15 cellular contexts compared by ENCODE assay signal in the genomic region with DNA sequence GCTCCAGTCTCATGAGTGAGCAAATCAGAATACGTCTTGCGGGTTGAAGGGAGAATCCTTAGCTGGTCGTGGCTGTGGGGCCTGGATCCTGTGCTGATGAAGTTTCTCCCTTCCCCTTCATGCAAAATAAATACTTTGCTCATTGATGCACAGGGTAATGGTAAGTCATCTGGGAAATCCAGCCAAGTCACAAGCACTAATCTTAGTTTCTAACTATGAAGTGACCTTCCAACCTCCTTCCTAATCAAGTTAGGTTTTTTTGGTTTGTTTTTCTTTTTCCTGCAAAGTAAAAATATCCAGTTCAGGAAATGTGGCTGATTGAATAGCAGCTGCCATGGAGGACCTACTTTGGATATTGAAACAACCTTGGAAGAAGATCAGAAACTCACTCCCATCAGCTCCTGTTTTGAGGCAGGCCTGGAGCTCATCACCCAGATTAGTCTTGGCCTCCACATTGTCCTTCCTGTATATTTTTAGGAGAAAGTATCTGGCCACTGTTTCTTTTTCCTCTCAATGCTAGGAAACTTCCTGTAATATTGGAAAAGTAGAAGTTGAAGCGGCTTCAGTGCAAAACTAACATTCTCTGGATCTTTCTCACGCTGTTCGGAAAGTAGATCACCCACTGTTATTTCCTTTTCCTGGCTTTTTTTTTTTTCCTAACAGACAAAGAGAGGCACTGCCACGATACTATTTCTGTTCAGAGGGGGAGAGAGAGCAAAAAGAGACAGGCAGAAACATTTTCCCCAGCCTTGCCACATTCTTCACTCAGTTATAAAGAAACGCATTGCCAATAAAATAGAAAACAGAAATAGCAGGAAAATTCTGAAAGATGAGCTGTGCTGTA. TPM values are rescaled to one million over a fixed set of nuclear protein-coding genes. Genes with fewer than 3 reads are reported as not detected.
DNase-seq lines count a peak whose midpoint lies in the region; ATAC-seq and TF ChIP-seq lines count a peak whose summit lies in the region.
"Had no signal": no experiment of that assay in that cellular context is flagged by ENCODE, and none has a peak within 500 bp of the region (broad histone marks: within the 10 kb centered on the region; RNA-seq: fewer than 3 reads in every experiment).

No MANE protein-coding gene starts in this region.

- H3K27me3 ChIP-seq in ACC112 (ENCODE audit: insufficient read depth, low read length) (no peaks in the 10 kb centered on the region), ascending aorta (no peaks in the 10 kb centered on the region), heart right ventricle (no peaks in the 10 kb centered on the region), neural progenitor cell (no peaks in the 10 kb centered on the region)
- no peaks in the 10 kb centered on the region for H3K27me3 ChIP-seq in CD4-positive, alpha-beta memory T cell (ENCODE audit: insufficient read depth, low read length)

- peak overlapping the region; percentile 21 for H3K27ac Mint-ChIP-seq in neural progenitor cell
- no peak overlapping the region for H3K27ac Mint-ChIP-seq in activated naive CD4-positive, alpha-beta T cell treated with anti-CD3 and anti-CD28 coated beads for 36 hours
- peak overlapping the region in 1 of 7 donors; percentile 4 for H3K27ac Mint-ChIP-seq in CD4-positive, alpha-beta memory T cell
- H3K27ac Mint-ChIP-seq: activated T-cell treated with anti-CD3 and anti-CD28 coated beads, Interleukin-2, amount 50 U/mL, for 24 hours had no signal

- peaks cover 7% of the 10 kb centered on the region for H3F3A ChIP-seq in neural progenitor cell (ENCODE audit: low read depth)

- no peak overlapping the region for H3K4me3 Mint-ChIP-seq in neural progenitor cell
- H3K4me3 Mint-ChIP-seq in activated naive CD4-positive, alpha-beta T cell treated with anti-CD3 and anti-CD28 coated beads for 36 hours: no peak overlapping the region
- no peak overlapping the region for H3K4me3 Mint-ChIP-seq in CD4-positive, alpha-beta memory T cell
- H3K4me3 Mint-ChIP-seq: activated T-cell treated with anti-CD3 and anti-CD28 coated beads, Interleukin-2, amount 50 U/mL, for 24 hours had no signal

- CTCF ChIA-PET in activated naive CD4-positive, alpha-beta T cell treated with anti-CD3 and anti-CD28 coated beads for 36 hours (lab: Charles Lee): interaction anchor here (0.8 kb wide), 1 partner anchor 281 kb away, joined by 3 read pairs; no protein-coding TSS in a partner anchor
- CTCF ChIA-PET in CD4-positive, alpha-beta memory T cell (lab: Charles Lee; ENCODE audit: partially characterized antibody): interaction anchor here (1.2 kb wide), 1 partner anchor 9 kb away, joined by 6 read pairs; no protein-coding TSS in a partner anchor

- H3K79me2 ChIP-seq in ACC112 (ENCODE audit: control insufficient read depth, insufficient read depth, low read length, unreplicated experiment) (no peaks in the 10 kb centered on the region), neural progenitor cell (ENCODE audit: low read depth) (no peaks in the 10 kb centered on the region)

- no peaks in the 10 kb centered on the region for H4K20me1 ChIP-seq in neural progenitor cell (ENCODE audit: low read depth)

- no peaks in the 10 kb centered on the region for H3K9me3 ChIP-seq in ascending aorta
- H3K9me3 ChIP-seq in heart right ventricle: peaks cover 0 to 16% (median 0%) of the 10 kb centered on the region in 11 donors
- H3K9me3 ChIP-seq in neural progenitor cell (ENCODE audit: low read depth): no peaks in the 10 kb centered on the region
- H3K9me3 ChIP-seq in CD4-positive, alpha-beta memory T cell (ENCODE audit: control insufficient read depth in 1 of 2, low read length in 2 of 2): no peaks in the 10 kb centered on the region

- no peaks in the 10 kb centered on the region for H3K9me3 Mint-ChIP-seq in neural progenitor cell
- H3K9me3 Mint-ChIP-seq in activated naive CD4-positive, alpha-beta T cell treated with anti-CD3 and anti-CD28 coated beads for 36 hours: peaks cover 9% of the 10 kb centered on the region
- peaks cover 0 to 14% (median 6%) of the 10 kb centered on the region in 8 donors for H3K9me3 Mint-ChIP-seq in CD4-positive, alpha-beta memory T cell

- DNase-seq in ascending aorta (ENCODE audit: low spot score in 2 of 2): no peak
- DNase-seq in heart right ventricle: no peak
- DNase-seq in neural progenitor cell (ENCODE audit: low spot score): no peak
- DNase-seq in H4 (ENCODE audit: low spot score): no peak
- no peak for DNase-seq in RPMI8226
- no peak for DNase-seq in activated naive CD4-positive, alpha-beta T cell treated with anti-CD3 and anti-CD28 coated beads for 36 hours
- no peak for DNase-seq in CD4-positive, alpha-beta memory T cell
- DNase-seq: activated CD4-positive, alpha-beta T cell treated with anti-CD3 and anti-CD28 coated beads, Interleukin-2, amount 50 U/mL, for 1 hour; activated T-cell treated with anti-CD3 and anti-CD28 coated beads, Interleukin-2, amount 50 U/mL, for 24 hours; foreskin melanocyte; GF-D8; stimulated activated CD4-positive, alpha-beta T cell treated with anti-CD3 and anti-CD28 coated beads, Interleukin-2, amount 100 ng/mL, for 48 hours had no signal

- no peak overlapping the region for H3K27ac ChIP-seq in ACC112 (ENCODE audit: low read depth, low read length)
- H3K27ac ChIP-seq in ascending aorta: peak overlapping the region; percentile 57 to 60
- H3K27ac ChIP-seq in heart right ventricle: peak overlapping the region in 9 of 10 donors; percentile 57 to 86 (median 68)
- H3K27ac ChIP-seq in neural progenitor cell: no peak overlapping the region
- no peak overlapping the region for H3K27ac ChIP-seq in CD4-positive, alpha-beta memory T cell (ENCODE audit: low read depth, low read length)

- H3K9ac ChIP-seq in neural progenitor cell: no peak overlapping the region

- peaks cover 15% of the 10 kb centered on the region for H3K4me1 Mint-ChIP-seq in neural progenitor cell
- H3K4me1 Mint-ChIP-seq in activated naive CD4-positive, alpha-beta T cell treated with anti-CD3 and anti-CD28 coated beads for 36 hours (ENCODE audit: low read depth): peaks cover 3% of the 10 kb centered on the region
- peaks cover 0 to 3% (median 0%) of the 10 kb centered on the region in 4 donors for H3K4me1 Mint-ChIP-seq in CD4-positive, alpha-beta memory T cell

- intact Hi-C loops in ascending aorta (cut with DNase I) (no loop called here), heart right ventricle (cut with DNase I) (no loop called here)
- intact Hi-C loops in activated naive CD4-positive, alpha-beta T cell treated with anti-CD3 and anti-CD28 coated beads for 36 hours (cut with micrococcal nuclease): no loop called here
- intact Hi-C loops in CD4-positive, alpha-beta memory T cell (cut with micrococcal nuclease): no loop called here

- H3K4me3 ChIP-seq in ACC112 (ENCODE audit: low read depth, low read length): no peak overlapping the region
- no peak overlapping the region for H3K4me3 ChIP-seq in ascending aorta
- H3K4me3 ChIP-seq in heart right ventricle: no peak overlapping the region
- H3K4me3 ChIP-seq in neural progenitor cell: no peak overlapping the region
- no peak overlapping the region for H3K4me3 ChIP-seq in CD4-positive, alpha-beta memory T cell (ENCODE audit: low read length in 2 of 2)

- no peak overlapping the region for H3K4me2 ChIP-seq in neural progenitor cell

- WGBS in heart right ventricle, 2 donors: 37 to 43% methylated on average over 8 of the region's 8 CpGs

- ATAC-seq in heart right ventricle: peak in 7 of 8 donors; percentile 34 to 70 (median 56)

- POLR2A ChIA-PET in CD4-positive, alpha-beta memory T cell (lab: Charles Lee; ENCODE audit: partially characterized antibody): no interaction called here

- peaks cover 6% of the 10 kb centered on the region for H3K27me3 Mint-ChIP-seq in neural progenitor cell (ENCODE audit: insufficient read depth, low read depth)
- H3K27me3 Mint-ChIP-seq in activated naive CD4-positive, alpha-beta T cell treated with anti-CD3 and anti-CD28 coated beads for 36 hours (ENCODE audit: low read depth): peaks cover 4% of the 10 kb centered on the region
- H3K27me3 Mint-ChIP-seq in CD4-positive, alpha-beta memory T cell: peaks cover 3 to 4% of the 10 kb centered on the region in 2 donors
- H3K27me3 Mint-ChIP-seq: activated T-cell treated with anti-CD3 and anti-CD28 coated beads, Interleukin-2, amount 50 U/mL, for 24 hours had no signal

- H3K36me3 ChIP-seq in ACC112 (ENCODE audit: insufficient read depth, low read length) (no peaks in the 10 kb centered on the region), ascending aorta (no peaks in the 10 kb centered on the region), heart right ventricle (no peaks in the 10 kb centered on the region), neural progenitor cell (no peaks in the 10 kb centered on the region)
- H3K36me3 ChIP-seq in CD4-positive, alpha-beta memory T cell (ENCODE audit: insufficient read depth, low read length): no peaks in the 10 kb centered on the region

- H3K36me3 Mint-ChIP-seq in neural progenitor cell: no peaks in the 10 kb centered on the region
- H3K36me3 Mint-ChIP-seq in activated naive CD4-positive, alpha-beta T cell treated with anti-CD3 and anti-CD28 coated beads for 36 hours (ENCODE audit: low read depth): no peaks in the 10 kb centered on the region
- H3K36me3 Mint-ChIP-seq in CD4-positive, alpha-beta memory T cell: peaks cover 3 to 6% of the 10 kb centered on the region in 2 donors

- H2AFZ ChIP-seq in ACC112 (ENCODE audit: low read length, unreplicated experiment) (peak overlapping the region; percentile 36), neural progenitor cell (replicated peaks) (no peak overlapping the region)

- no peak for TF ChIP-seq CTCF in ascending aorta (IDR thresholded peaks at IDR 0.05)
- TF ChIP-seq CTCF in heart right ventricle (IDR thresholded peaks at IDR 0.05): no peak
- TF ChIP-seq CTCF in neural progenitor cell (IDR thresholded peaks at IDR 0.05): no peak

- H3K4me1 ChIP-seq in ACC112 (ENCODE audit: control insufficient read depth, insufficient read depth, low read length, unreplicated experiment) (no peaks in the 10 kb centered on the region), ascending aorta (peaks cover 0 to 4% of the 10 kb centered on the region in 2 donors), heart right ventricle (peaks cover 2 to 43% (median 21%) of the 10 kb centered on the region in 9 donors), neural progenitor cell (peaks cover 13% of the 10 kb centered on the region)
- no peaks in the 10 kb centered on the region for H3K4me1 ChIP-seq in CD4-positive, alpha-beta memory T cell (ENCODE audit: insufficient read depth, low read length)

RNA-seq across cellular contexts. Expression of gene ARL11, which starts 12.2 kb away (rescaled TPM):
- total RNA-seq in ascending aorta: 0.43 TPM
- 1 to 10 TPM in 1 of 10 donors, under 1 TPM in 9; 0.09 to 1.1 (median 0.23) TPM for total RNA-seq in heart right ventricle
- under 1 TPM; 0.20 to 0.59 TPM for polyA plus RNA-seq in heart right ventricle
- total RNA-seq in neural progenitor cell (ENCODE audit: low replicate concordance): 0.06 and 0.12 TPM in 2 replicates
- not detected in 2 replicates for total RNA-seq in H4 (2014; rRNA removed; shearing (Covaris generic))
- total RNA-seq in activated naive CD4-positive, alpha-beta T cell treated with anti-CD3 and anti-CD28 coated beads for 36 hours: under 1 TPM; 0.62 to 0.72 TPM
- total RNA-seq in CD4-positive, alpha-beta memory T cell: under 1 TPM; 0.50 to 0.55 TPM
- under 1 TPM; 0.15 to 0.32 TPM for polyA plus RNA-seq in CD4-positive, alpha-beta memory T cell
- total RNA-seq: HT1080, MCF 10A had no signal

RNA-seq across cellular contexts. Expression of gene RCBTB1, which starts 30.7 kb away (rescaled TPM):
- total RNA-seq in ascending aorta (2.0 TPM), heart right ventricle (10 to 100 TPM; 12.9 to 23.5 (median 18.7) TPM), neural progenitor cell (ENCODE audit: low replicate concordance) (34.4 and 54.2 TPM in 2 replicates)
- 10 to 100 TPM in 1 of 2 donors, 1 to 10 TPM in 1; 6.1 to 16.8 TPM for polyA plus RNA-seq in heart right ventricle
- total RNA-seq in H4 (2014; rRNA removed; shearing (Covaris generic)): 8.4 and 10.8 TPM in 2 replicates
- total RNA-seq in activated naive CD4-positive, alpha-beta T cell treated with anti-CD3 and anti-CD28 coated beads for 36 hours: 10 to 100 TPM; 17.8 to 19.2 TPM
- total RNA-seq in CD4-positive, alpha-beta memory T cell: 10 to 100 TPM; 20.7 to 21.3 TPM
- 10 to 100 TPM; 11.2 to 14.0 TPM for polyA plus RNA-seq in CD4-positive, alpha-beta memory T cell

Comparison
In these comparisons a context has a peak if more than half of its experiments do, and no peak if none do; other contexts are left out.
1. H3K27ac ChIP-seq: peak in ascending aorta (2 of 2) and heart right ventricle (9 of 10); none in ACC112 (single experiment), neural progenitor cell (single experiment) and CD4-positive, alpha-beta memory T cell (single experiment).